In genomic region chr15:78129098-78130011, GRCh38 we compare ENCODE assay signal across 13 cellular contexts. TPM values are rescaled to one million over a fixed set of nuclear protein-coding genes. Genes with fewer than 3 reads are reported as not detected.
DNase-seq lines count a peak whose midpoint lies in the region; ATAC-seq and TF ChIP-seq lines count a peak whose summit lies in the region.
"Had no signal": no experiment of that assay in that cellular context is flagged by ENCODE, and none has a peak within 500 bp of the region (broad histone marks: within the 10 kb centered on the region; RNA-seq: fewer than 3 reads in every experiment).

No MANE protein-coding gene starts in this region.

- H3K4me1 Mint-ChIP-seq in IgD-negative memory B cell, result peaks cover 5 to 7% (median 7%) of the 10 kb centered on the region in 3 donors
- H3K4me1 Mint-ChIP-seq in activated T-helper 17 cell treated with anti-CD3 and anti-CD28 coated beads, Interleukin-2, amount 50 U/mL, for 72 hours, result peaks cover 4% of the 10 kb centered on the region
- H3K4me1 Mint-ChIP-seq in neural crest cell, result peaks cover 17% of the 10 kb centered on the region

- intact Hi-C loops in upper lobe of right lung (cut with DNase I), result no loop called here

- DNase-seq in DMS 273 (lab: John Stamatoyannopoulos, UW; ENCODE audit: unreplicated experiment) (peak; percentile 91), neural crest cell (ENCODE audit: low read depth, low spot score) (no peak), upper lobe of right lung (no peak)
- no peak for DNase-seq in activated CD8-positive, alpha-beta memory T cell treated with anti-CD3 and anti-CD28 coated beads, Interleukin-2, amount 50 U/mL, for 48 hours
- DNase-seq: foreskin melanocyte; stimulated activated CD4-positive, alpha-beta T cell treated with anti-CD3 and anti-CD28 coated beads, Interleukin-12 subunit alpha, Interleukin-12 subunit beta, amount 100 ng/mL, for 4 hours; stimulated activated naive CD8-positive, alpha-beta T cell treated with anti-CD3 and anti-CD28 coated beads, Interleukin-15, Interleukin-2, amounts not matched to agents 100 U/mL and 50 U/mL, for 24 hours had no signal

- H3K4me3 ChIP-seq in upper lobe of right lung, result no peak overlapping the region
- H3K4me3 ChIP-seq: coronary artery had no signal

- H3K27me3 ChIP-seq in upper lobe of right lung, result no peaks in the 10 kb centered on the region

- no peak for ATAC-seq in activated T-helper 17 cell treated with anti-CD3 and anti-CD28 coated beads, Interleukin-2, amount 50 U/mL, for 72 hours (replicated peaks)
- ATAC-seq in upper lobe of right lung (no peak), GM19351 (IDR thresholded peaks at IDR 0.05; ENCODE audit: unreplicated experiment) (no peak)
- ATAC-seq: stimulated activated naive CD8-positive, alpha-beta T cell treated with anti-CD3 and anti-CD28 coated beads, Interleukin-15, Interleukin-2, amounts not matched to agents 100 U/mL and 50 U/mL, for 24 hours had no signal

- H3K4me1 ChIP-seq in upper lobe of right lung, result peaks cover 11% of the 10 kb centered on the region

- no peaks in the 10 kb centered on the region for H3K9me3 ChIP-seq in upper lobe of right lung

- H3K36me3 ChIP-seq in upper lobe of right lung, result no peaks in the 10 kb centered on the region

- H3K4me3 Mint-ChIP-seq in IgD-negative memory B cell, result peak overlapping the region in 2 of 4 donors; percentile 78 to 79
- peak overlapping the region; percentile 75 for H3K4me3 Mint-ChIP-seq in activated T-helper 17 cell treated with anti-CD3 and anti-CD28 coated beads, Interleukin-2, amount 50 U/mL, for 72 hours
- peak overlapping the region; percentile 81 for H3K4me3 Mint-ChIP-seq in neural crest cell

- no peak overlapping the region for H3K27ac ChIP-seq in upper lobe of right lung

- H3K27ac Mint-ChIP-seq in IgD-negative memory B cell (peak overlapping the region in 2 of 3 donors; percentile 27 to 67), neural crest cell (ENCODE audit: unreplicated experiment) (peak overlapping the region; percentile 28)
- H3K27ac Mint-ChIP-seq in activated T-helper 17 cell treated with anti-CD3 and anti-CD28 coated beads, Interleukin-2, amount 50 U/mL, for 72 hours, result peak overlapping the region; percentile 20

- H3K27me3 Mint-ChIP-seq in IgD-negative memory B cell, result no peaks in the 10 kb centered on the region
- no peaks in the 10 kb centered on the region for H3K27me3 Mint-ChIP-seq in activated T-helper 17 cell treated with anti-CD3 and anti-CD28 coated beads, Interleukin-2, amount 50 U/mL, for 72 hours
- H3K27me3 Mint-ChIP-seq in neural crest cell (ENCODE audit: low read depth), result no peaks in the 10 kb centered on the region

- TF ChIP-seq CTCF in neural crest cell (conservative IDR thresholded peaks at IDR 0.05) (no peak), upper lobe of right lung (IDR thresholded peaks at IDR 0.05) (no peak)

- H3K36me3 Mint-ChIP-seq in IgD-negative memory B cell, result no peaks in the 10 kb centered on the region
- H3K36me3 Mint-ChIP-seq in activated T-helper 17 cell treated with anti-CD3 and anti-CD28 coated beads, Interleukin-2, amount 50 U/mL, for 72 hours (ENCODE audit: low read depth), result no peaks in the 10 kb centered on the region
- no peaks in the 10 kb centered on the region for H3K36me3 Mint-ChIP-seq in neural crest cell (ENCODE audit: low read depth)

- H3K9me3 Mint-ChIP-seq in IgD-negative memory B cell (no peaks in the 10 kb centered on the region), neural crest cell (no peaks in the 10 kb centered on the region)
- H3K9me3 Mint-ChIP-seq in activated T-helper 17 cell treated with anti-CD3 and anti-CD28 coated beads, Interleukin-2, amount 50 U/mL, for 72 hours, result no peaks in the 10 kb centered on the region

RNA-seq across cellular contexts. Expression of gene CIB2, which starts 1.9 kb away (rescaled TPM):
- polyA plus RNA-seq in IgD-negative memory B cell, result 5.7 TPM
- 1 to 10 TPM in 1 of 2 donors, under 1 TPM in 1; 0.65 to 1.7 TPM for total RNA-seq in activated T-helper 17 cell treated with anti-CD3 and anti-CD28 coated beads, Interleukin-2, amount 50 U/mL, for 72 hours
- total RNA-seq in neural crest cell (36.5 and 37.7 TPM in 2 replicates), upper lobe of right lung (1.9 TPM)

RNA-seq across cellular contexts. Expression of gene IDH3A, which starts 19.8 kb away (rescaled TPM):
- 62.1 TPM for polyA plus RNA-seq in IgD-negative memory B cell
- total RNA-seq in activated T-helper 17 cell treated with anti-CD3 and anti-CD28 coated beads, Interleukin-2, amount 50 U/mL, for 72 hours, result 100 to 1,000 TPM in 1 of 2 donors, 10 to 100 TPM in 1; 61.9 to 176 TPM
- total RNA-seq in neural crest cell (41.5 and 47.9 TPM in 2 replicates), upper lobe of right lung (71.6 TPM)

RNA-seq across cellular contexts. Expression of gene SH2D7, which starts 37.0 kb away (rescaled TPM):
- not detected for polyA plus RNA-seq in IgD-negative memory B cell
- not detected for total RNA-seq in activated T-helper 17 cell treated with anti-CD3 and anti-CD28 coated beads, Interleukin-2, amount 50 U/mL, for 72 hours
- total RNA-seq in neural crest cell (not detected in 2 replicates), upper lobe of right lung (not detected)
- total RNA-seq: G401, NCI-H460 had no signal

RNA-seq across cellular contexts. Expression of gene TBC1D2B, which starts 51.8 kb away (rescaled TPM):
- 1.7 TPM for polyA plus RNA-seq in IgD-negative memory B cell
- 100 to 1,000 TPM in 1 of 2 donors, 10 to 100 TPM in 1; 86.1 to 109 TPM for total RNA-seq in activated T-helper 17 cell treated with anti-CD3 and anti-CD28 coated beads, Interleukin-2, amount 50 U/mL, for 72 hours
- total RNA-seq in neural crest cell (19.7 and 21.8 TPM in 2 replicates), upper lobe of right lung (88.7 TPM)

Comparison
In these comparisons a context has a peak if more than half of its experiments do, and no peak if none do; other contexts are left out.
1. RNA of gene CIB2, which starts 1.9 kb away (total RNA-seq): 36.5 to 37.7 TPM in neural crest cell; 1.9 TPM in upper lobe of right lung (single experiment) and 0.65 to 1.7 TPM in activated T-helper 17 cell treated with anti-CD3 and anti-CD28 coated beads, Interleukin-2, amount 50 U/mL, for 72 hours; every median in the first group is over 10 times any median in the second.
2. Peak in every context shown above with its lines, with median percentiles within 50 percentile points of each other: H3K27ac Mint-ChIP-seq.